8 cellular contexts compared by ENCODE assay signal in the genomic region with DNA sequence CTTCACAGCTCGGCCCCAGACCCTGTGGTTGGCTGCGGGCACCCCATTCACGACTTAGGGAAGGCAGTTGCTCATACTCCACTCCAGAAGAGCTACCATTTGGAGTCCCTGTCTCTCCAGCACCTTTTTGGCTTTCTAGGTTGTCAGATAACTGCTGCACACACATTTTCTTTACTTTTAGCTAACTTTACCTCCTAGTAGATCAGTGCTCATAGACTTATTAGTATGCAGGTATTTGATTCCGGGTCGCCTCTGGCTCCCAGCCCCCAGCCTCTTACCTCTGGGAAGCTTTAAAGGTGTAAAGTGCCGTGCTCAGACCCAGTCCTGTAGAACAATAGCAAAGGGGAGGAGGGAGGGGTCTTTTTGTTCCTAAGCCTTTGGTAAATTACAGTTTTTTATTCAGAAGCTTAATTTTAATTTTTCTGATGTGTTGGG.
DNase-seq lines count a peak whose midpoint lies in the region; ATAC-seq lines count a peak whose summit lies in the region.

No MANE protein-coding gene starts in this region.

- peaks cover 42% of the 10 kb centered on the region for H3K4me1 Mint-ChIP-seq in activated CD4-positive, alpha-beta T cell treated with anti-CD3 and anti-CD28 coated beads, Interleukin-2, amount 10 ng/mL, durations not matched to agents 7 days and 5 days
- H3K4me1 Mint-ChIP-seq in T-cell: peaks cover 46 to 72% (median 55%) of the 10 kb centered on the region in 3 donors

- ATAC-seq in T-cell (replicated peaks in 1 of 4) (peak; percentile 3 to 9 (median 5)), right cardiac atrium (peak in 1 of 2 donors; percentile 1), HG03159 (IDR thresholded peaks at IDR 0.05; ENCODE audit: unreplicated experiment) (no peak)

- intact Hi-C loops in right cardiac atrium (cut with DNase I): no loop called here

- H3K9me3 Mint-ChIP-seq in activated CD4-positive, alpha-beta T cell treated with anti-CD3 and anti-CD28 coated beads, Interleukin-2, amount 10 ng/mL, durations not matched to agents 7 days and 5 days: no peaks in the 10 kb centered on the region
- no peaks in the 10 kb centered on the region for H3K9me3 Mint-ChIP-seq in T-cell

- peaks cover 39% of the 10 kb centered on the region for H3K36me3 Mint-ChIP-seq in activated CD4-positive, alpha-beta T cell treated with anti-CD3 and anti-CD28 coated beads, Interleukin-2, amount 10 ng/mL, durations not matched to agents 7 days and 5 days (ENCODE audit: low read depth)
- H3K36me3 Mint-ChIP-seq in T-cell: peaks cover 3% of the 10 kb centered on the region

- peaks cover 28% of the 10 kb centered on the region for H3K4me1 ChIP-seq in right cardiac atrium (ENCODE audit: control insufficient read depth, insufficient read depth, low read length)

- peak overlapping the region; percentile 98 for H3K4me3 Mint-ChIP-seq in activated CD4-positive, alpha-beta T cell treated with anti-CD3 and anti-CD28 coated beads, Interleukin-2, amount 10 ng/mL, durations not matched to agents 7 days and 5 days
- H3K4me3 Mint-ChIP-seq in T-cell: peak overlapping the region; percentile 93 to 98 (median 95)

- H3K9me3 ChIP-seq in right cardiac atrium (ENCODE audit: control insufficient read depth, low read length): no peaks in the 10 kb centered on the region

- WGBS in right cardiac atrium: 37% methylated on average over 6 of the region's 6 CpGs

- peak overlapping the region; percentile 48 for H3K4me3 ChIP-seq in right cardiac atrium (ENCODE audit: low read length)
- H3K4me3 ChIP-seq in skin epidermis: peak overlapping the region; percentile 38 to 64 (median 46)

- H3K27ac Mint-ChIP-seq in activated CD4-positive, alpha-beta T cell treated with anti-CD3 and anti-CD28 coated beads, Interleukin-2, amount 10 ng/mL, durations not matched to agents 7 days and 5 days: peak overlapping the region; percentile 92
- peak overlapping the region; percentile 91 for H3K27ac Mint-ChIP-seq in T-cell

- CTCF ChIA-PET in activated CD4-positive, alpha-beta T cell treated with anti-CD3 and anti-CD28 coated beads, Interleukin-2, amount 10 ng/mL, durations not matched to agents 7 days and 5 days (lab: Charles Lee): interaction anchor here (0.9 to 3.7 kb wide), 15 partner anchors 9 to 107 kb away, joined by 3 to 18 read pairs (median 4); no protein-coding TSS in a partner anchor
- CTCF ChIA-PET in T-cell (lab: Charles Lee): interaction anchor here (0.7 to 3.2 kb wide), 18 partner anchors 10 to 146 kb away, joined by 3 to 23 read pairs (median 5); no protein-coding TSS in a partner anchor

- peak overlapping the region; percentile 63 for H3K27ac ChIP-seq in right cardiac atrium (ENCODE audit: low read length)
- H3K27ac ChIP-seq in skin epidermis: peak overlapping the region; percentile 49 to 95 (median 89)

- no peak for DNase-seq in activated CD4-positive, alpha-beta T cell treated with anti-CD3 and anti-CD28 coated beads, Interleukin-2, amount 10 ng/mL, durations not matched to agents 7 days and 5 days
- DNase-seq in activated CD4-positive, alpha-beta T cell treated with anti-CD3 and anti-CD28 coated beads for 1 hour: no peak
- peak in 1 of 34 experiments; percentile 18 for DNase-seq in T-cell
- DNase-seq in right cardiac atrium: no peak
- no peak for DNase-seq in AG08395 (ENCODE audit: low spot score)
- DNase-seq in superior temporal gyrus (ENCODE audit: extremely low spot score): no peak

- peaks cover 2% of the 10 kb centered on the region for H3K27me3 Mint-ChIP-seq in activated CD4-positive, alpha-beta T cell treated with anti-CD3 and anti-CD28 coated beads, Interleukin-2, amount 10 ng/mL, durations not matched to agents 7 days and 5 days
- H3K27me3 Mint-ChIP-seq in T-cell: no peaks in the 10 kb centered on the region

- no peaks in the 10 kb centered on the region for H3K27me3 ChIP-seq in right cardiac atrium (ENCODE audit: control insufficient read depth, insufficient read depth)

- POLR2A ChIA-PET in activated CD4-positive, alpha-beta T cell treated with anti-CD3 and anti-CD28 coated beads, Interleukin-2, amount 10 ng/mL, durations not matched to agents 7 days and 5 days (lab: Charles Lee): interaction anchor here (0.6 to 2.0 kb wide), 4 partner anchors 10 to 146 kb away, joined by 3 to 7 read pairs (median 6); no protein-coding TSS in a partner anchor
- POLR2A ChIA-PET in T-cell (lab: Charles Lee): interaction anchor here (0.6 to 3.3 kb wide), 13 partner anchors 13 to 73 kb away, joined by 3 to 90 read pairs (median 4); no protein-coding TSS in a partner anchor
